In genomic region chr2:111904726-111905476, GRCh38 we compare ENCODE assay signal across 17 cellular contexts. TPM values are rescaled to one million over a fixed set of nuclear protein-coding genes. Genes with fewer than 3 reads are reported as not detected.
A peak's percentile ranks its signal among the peaks of the same experiment; 100 is the strongest.
DNase-seq lines count a peak whose midpoint lies in the region; ATAC-seq and TF ChIP-seq lines count a peak whose summit lies in the region.
"Had no signal": no experiment of that assay in that cellular context is flagged by ENCODE, and none has a peak within 500 bp of the region (broad histone marks: within the 10 kb centered on the region; RNA-seq: fewer than 3 reads in every experiment).

No MANE protein-coding gene starts in this region.

- peaks cover 10% of the 10 kb centered on the region for H3K27me3 ChIP-seq in neural progenitor cell
- no peaks in the 10 kb centered on the region for H3K27me3 ChIP-seq in uterus

- H3F3A ChIP-seq in neural progenitor cell (ENCODE audit: low read depth) = peaks cover 46% of the 10 kb centered on the region

- H3K4me1 ChIP-seq in neural progenitor cell = peaks cover 57% of the 10 kb centered on the region
- H3K4me1 ChIP-seq in uterus = no peaks in the 10 kb centered on the region

- peaks cover 60% of the 10 kb centered on the region for H3K4me1 Mint-ChIP-seq in neural progenitor cell

- no peak for DNase-seq in caudate nucleus (lab: John Stamatoyannopoulos, UW)
- no peak for DNase-seq in left cardiac atrium
- no peak for DNase-seq in neural progenitor cell (ENCODE audit: low spot score)
- no peak for DNase-seq in uterus
- DNase-seq in HPDE6-E6E7 (ENCODE audit: extremely low spot score) = no peak
- DNase-seq in SKM-1 (lab: John Stamatoyannopoulos, UW; ENCODE audit: unreplicated experiment) = no peak
- DNase-seq in NCI-H1105 (lab: John Stamatoyannopoulos, UW) = no peak
- DNase-seq: activated CD4-positive, alpha-beta T cell treated with anti-CD3 and anti-CD28 coated beads for 4 hours; activated CD8-positive, alpha-beta memory T cell treated with anti-CD3 and anti-CD28 coated beads, Interleukin-2, amount 50 U/mL, for 48 hours; activated naive CD4-positive, alpha-beta T cell treated with Interleukin-2 at 50 U/mL for 16 hours; NCI-H2107; NCI-H526 treated with DMSO at 0.1 percent for 48 hours; stimulated activated CD4-positive, alpha-beta T cell treated with anti-CD3 and anti-CD28 coated beads, Interleukin-15, amount 100 ng/mL, for 24 hours; stimulated activated naive CD4-positive, alpha-beta T cell treated with Interleukin-2 at 50 U/mL for 16 hours; T-helper 9 cell had no signal

- peaks cover 16% of the 10 kb centered on the region for H4K20me1 ChIP-seq in neural progenitor cell (ENCODE audit: low read depth)

- TF ChIP-seq CTCF in neural progenitor cell (IDR thresholded peaks at IDR 0.05) = no peak
- no peak for TF ChIP-seq CTCF in uterus (IDR thresholded peaks at IDR 0.05)

- H3K36me3 Mint-ChIP-seq in neural progenitor cell = no peaks in the 10 kb centered on the region

- peak; percentile 7 to 62 for ATAC-seq in left cardiac atrium

- intact Hi-C loops in left cardiac atrium (cut with DNase I) (loop anchor here (5.0 to 10.0 kb wide), 2 partner anchors 42 to 70 kb away; no protein-coding TSS in a partner anchor), uterus (cut with DNase I; ENCODE audit: low total_unique reads) (no loop called here)

- H2AFZ ChIP-seq in neural progenitor cell (replicated peaks) = no peak overlapping the region

- no peak overlapping the region for H3K4me3 Mint-ChIP-seq in neural progenitor cell

- peaks cover under 1% of the 10 kb centered on the region for H3K27me3 Mint-ChIP-seq in neural progenitor cell (ENCODE audit: insufficient read depth, low read depth)

- H3K4me3 ChIP-seq in neural progenitor cell (no peak overlapping the region), uterus (no peak overlapping the region)
- H3K4me3 ChIP-seq: BLaER1 had no signal

- no peak for TF ChIP-seq POLR2A in uterus (IDR thresholded peaks at IDR 0.05)

- H3K79me2 ChIP-seq in neural progenitor cell (ENCODE audit: low read depth) = no peaks in the 10 kb centered on the region

- no peaks in the 10 kb centered on the region for H3K9me3 ChIP-seq in neural progenitor cell (ENCODE audit: low read depth)
- no peaks in the 10 kb centered on the region for H3K9me3 ChIP-seq in uterus
- H3K9me3 ChIP-seq: BLaER1 had no signal

- H3K27ac ChIP-seq in caudate nucleus (ENCODE audit: low read depth, low read length) (peak overlapping the region; percentile 95), neural progenitor cell (no peak overlapping the region), uterus (peak overlapping the region; percentile 11 to 33)
- H3K27ac ChIP-seq: BLaER1, epithelial cell of prostate had no signal

- H3K9ac ChIP-seq in neural progenitor cell = no peak overlapping the region
- H3K9ac ChIP-seq: BLaER1 had no signal

- no peaks in the 10 kb centered on the region for H3K9me3 Mint-ChIP-seq in neural progenitor cell

- peak overlapping the region; percentile 50 for H3K27ac Mint-ChIP-seq in neural progenitor cell

- H3K36me3 ChIP-seq in neural progenitor cell (no peaks in the 10 kb centered on the region), uterus (no peaks in the 10 kb centered on the region)
- H3K36me3 ChIP-seq: BLaER1 had no signal

- no peak overlapping the region for H3K4me2 ChIP-seq in neural progenitor cell

RNA-seq across cellular contexts. Expression of gene MERTK, which starts 6.5 kb away (rescaled TPM):
- total RNA-seq in left cardiac atrium (10 to 100 TPM; 11.8 to 12.6 TPM), neural progenitor cell (ENCODE audit: low replicate concordance) (4.6 and 6.1 TPM in 2 replicates), uterus (10 to 100 TPM; 10.6 to 36.6 (median 24.6) TPM)

RNA-seq across cellular contexts. Expression of gene ANAPC1, which starts 20.9 kb away (rescaled TPM):
- 10 to 100 TPM; 15.7 to 19.3 TPM for total RNA-seq in left cardiac atrium
- 50.9 and 81.7 TPM in 2 replicates for total RNA-seq in neural progenitor cell (ENCODE audit: low replicate concordance)
- 10 to 100 TPM in 3 of 4 donors, 1 to 10 TPM in 1; 6.8 to 70.4 (median 30.5) TPM for total RNA-seq in uterus
